ENCODE assay signal across 8 cellular contexts in the genomic region with DNA sequence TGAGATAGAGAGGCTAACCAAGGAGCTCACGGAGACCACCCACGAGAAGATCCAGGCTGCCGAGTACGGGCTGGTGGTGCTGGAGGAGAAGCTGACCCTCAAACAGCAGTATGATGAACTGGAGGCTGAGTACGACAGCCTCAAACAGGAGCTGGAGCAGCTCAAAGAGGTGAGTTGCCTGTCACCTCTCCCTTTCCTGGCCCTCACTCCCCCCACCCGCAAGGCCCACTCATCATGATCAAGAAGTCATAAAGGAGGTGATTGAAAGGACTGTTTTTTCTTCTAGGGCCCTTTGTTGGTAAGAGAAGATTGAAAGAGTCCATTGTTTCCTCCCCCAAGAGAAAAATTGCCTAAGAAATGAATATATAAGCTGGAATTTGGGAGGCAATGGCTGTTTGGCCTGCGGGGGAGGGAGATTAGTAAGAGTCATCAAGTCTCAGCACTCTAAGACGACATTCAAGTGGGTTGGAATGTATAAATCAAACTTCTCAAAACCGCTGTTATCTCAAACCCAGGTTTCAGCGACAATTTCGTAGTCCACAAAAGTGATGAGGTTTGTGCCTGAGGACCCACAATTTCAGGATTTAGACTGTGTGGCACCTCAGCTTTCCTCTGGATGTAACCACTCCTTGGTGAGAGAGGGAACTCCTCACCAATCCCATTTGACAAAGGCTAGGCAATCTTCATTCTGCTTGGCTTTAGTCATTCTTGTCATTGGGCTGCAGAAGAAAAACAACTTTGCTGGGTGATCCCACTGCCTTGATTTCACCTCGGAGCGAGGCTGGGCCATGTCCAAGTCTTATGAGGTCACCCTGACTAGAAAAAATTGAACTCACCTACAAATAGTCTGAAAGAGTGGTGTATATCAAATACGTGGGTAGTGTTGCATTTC.
DNase-seq lines count a peak whose midpoint lies in the region; ATAC-seq, FAIRE-seq and TF ChIP-seq lines count a peak whose summit lies in the region.

No MANE protein-coding gene starts in this region.

- peak; percentile 41 for ATAC-seq in stimulated activated naive CD8-positive, alpha-beta T cell treated with anti-CD3 and anti-CD28 coated beads, Interleukin-15, amount 100 ng/mL, for 72 hours
- no peak for ATAC-seq in HG03469 (IDR thresholded peaks at IDR 0.05; ENCODE audit: unreplicated experiment)

- H3K27me3 ChIP-seq in KMS-11 (ENCODE audit: insufficient read depth, low read depth): no peaks in the 10 kb centered on the region

- no peaks in the 10 kb centered on the region for H4K20me1 ChIP-seq in KMS-11 (ENCODE audit: insufficient read depth)

- peak overlapping the region; percentile 93 to 94 for H3K27ac Mint-ChIP-seq in stimulated activated naive CD8-positive, alpha-beta T cell treated with anti-CD3 and anti-CD28 coated beads, Interleukin-15, amount 100 ng/mL, for 72 hours

- peak overlapping the region; percentile 77 for H2AFZ ChIP-seq in KMS-11 (ENCODE audit: low read depth)

- TF ChIP-seq CTCF in AG09309 (IDR thresholded peaks at IDR 0.05; ENCODE audit: control insufficient read depth, insufficient read depth, low read depth, low read length, missing control alignments) (no peak), KMS-11 (conservative IDR thresholded peaks at IDR 0.05; ENCODE audit: low read depth, low read length) (no peak)

- H3K4me3 ChIP-seq in AG09309 (ENCODE audit: control insufficient read depth, low read depth, low read length) (peak overlapping the region; percentile 89), KMS-11 (IDR thresholded peaks at IDR 0.05; ENCODE audit: insufficient read depth, low read depth, low read length) (peak overlapping the region; percentile 52)

- no peak for DNase-seq in AG09309 (ENCODE audit: low read depth)
- no peak for DNase-seq in GM19239 (ENCODE audit: insufficient read length, low spot score)
- peak; percentile 8 for DNase-seq in activated CD4-positive, alpha-beta T cell treated with anti-CD3 and anti-CD28 coated beads, Interleukin-2, amount 50 U/mL, for 1 hour
- peak; percentile 57 for DNase-seq in ecto neural progenitor cell (ENCODE audit: low spot score)
- peak; percentile 57 for DNase-seq in midbrain (lab: John Stamatoyannopoulos, UW)
- peak; percentile 15 to 28 for DNase-seq in stimulated activated naive CD8-positive, alpha-beta T cell treated with anti-CD3 and anti-CD28 coated beads, Interleukin-15, amount 100 ng/mL, for 72 hours

- peaks cover 40% of the 10 kb centered on the region for H3K79me2 ChIP-seq in KMS-11 (ENCODE audit: insufficient read depth, low read depth)

- H3K4me2 ChIP-seq in KMS-11: peak overlapping the region; percentile 71

- peaks cover 32% of the 10 kb centered on the region for H3K4me1 ChIP-seq in KMS-11 (ENCODE audit: low read depth, poor library complexity, severe bottlenecking)

- H3K27me3 Mint-ChIP-seq in stimulated activated naive CD8-positive, alpha-beta T cell treated with anti-CD3 and anti-CD28 coated beads, Interleukin-15, amount 100 ng/mL, for 72 hours: no peaks in the 10 kb centered on the region

- H3K36me3 ChIP-seq in KMS-11 (ENCODE audit: insufficient read depth): no peaks in the 10 kb centered on the region

- H3K27ac ChIP-seq in KMS-11: peak overlapping the region; percentile 73

- H3K4me3 Mint-ChIP-seq in stimulated activated naive CD8-positive, alpha-beta T cell treated with anti-CD3 and anti-CD28 coated beads, Interleukin-15, amount 100 ng/mL, for 72 hours: peak overlapping the region; percentile 97

- H3K9ac ChIP-seq in KMS-11: peak overlapping the region; percentile 92

- peaks cover 30% of the 10 kb centered on the region for H3K4me1 Mint-ChIP-seq in stimulated activated naive CD8-positive, alpha-beta T cell treated with anti-CD3 and anti-CD28 coated beads, Interleukin-15, amount 100 ng/mL, for 72 hours

- no peaks in the 10 kb centered on the region for H3K9me3 Mint-ChIP-seq in stimulated activated naive CD8-positive, alpha-beta T cell treated with anti-CD3 and anti-CD28 coated beads, Interleukin-15, amount 100 ng/mL, for 72 hours

- FAIRE-seq in GM19239 (lab: Jason Lieb, UNC): peak; percentile 78

Comparison
In these comparisons a context has a peak if more than half of its experiments do, and no peak if none do; other contexts are left out.
1. DNase-seq: peak in activated CD4-positive, alpha-beta T cell treated with anti-CD3 and anti-CD28 coated beads, Interleukin-2, amount 50 U/mL, for 1 hour (single experiment), ecto neural progenitor cell (single experiment), midbrain (single experiment) and stimulated activated naive CD8-positive, alpha-beta T cell treated with anti-CD3 and anti-CD28 coated beads, Interleukin-15, amount 100 ng/mL, for 72 hours (2 of 2); none in AG09309 (single experiment) and GM19239 (single experiment).